Comparison of ENCODE assay signal across 13 cellular contexts in genomic region chr1:27306892-27307850, GRCh38. TPM values are rescaled to one million over a fixed set of nuclear protein-coding genes. Genes with fewer than 3 reads are reported as not detected.
DNase-seq lines count a peak whose midpoint lies in the region; ATAC-seq, FAIRE-seq and TF ChIP-seq lines count a peak whose summit lies in the region.
"Had no signal": no experiment of that assay in that cellular context is flagged by ENCODE, and none has a peak within 500 bp of the region (broad histone marks: within the 10 kb centered on the region; RNA-seq: fewer than 3 reads in every experiment).

No MANE protein-coding gene starts in this region.

- no peaks in the 10 kb centered on the region for H3K9me3 ChIP-seq in mucosa of descending colon
- H3K9me3 ChIP-seq in small intestine (ENCODE audit: control insufficient read depth, low read depth) = no peaks in the 10 kb centered on the region
- H3K9me3 ChIP-seq in MG63 = no peaks in the 10 kb centered on the region

- TF ChIP-seq CTCF in GM06990 (IDR thresholded peaks at IDR 0.05; ENCODE audit: insufficient read depth, low read length, poor library complexity, severe bottlenecking) (peak; percentile 2), mucosa of descending colon (IDR thresholded peaks at IDR 0.05) (no peak)
- TF ChIP-seq CTCF in activated CD8-positive, alpha-beta T cell treated with anti-CD3 and anti-CD28 coated beads for 36 hours (IDR thresholded peaks at IDR 0.05) = no peak

- H3K36me3 ChIP-seq in GM06990 (ENCODE audit: control insufficient read depth, insufficient read depth, low read length) (no peaks in the 10 kb centered on the region), mucosa of descending colon (ENCODE audit: low read depth) (no peaks in the 10 kb centered on the region), small intestine (ENCODE audit: control insufficient read depth in 2 of 2, insufficient read depth in 2 of 2, low read length in 2 of 2) (peaks cover 0 to 6% of the 10 kb centered on the region in 2 donors), MG63 (no peaks in the 10 kb centered on the region)

- no peaks in the 10 kb centered on the region for H3K4me1 ChIP-seq in mucosa of descending colon (ENCODE audit: low read depth)
- no peaks in the 10 kb centered on the region for H3K4me1 ChIP-seq in small intestine (ENCODE audit: control insufficient read depth in 2 of 2, insufficient read depth in 1 of 2, low read depth in 1 of 2, low read length in 1 of 2)

- CTCF ChIA-PET in activated CD8-positive, alpha-beta T cell treated with anti-CD3 and anti-CD28 coated beads for 36 hours (lab: Charles Lee) = interaction anchor here (1.1 to 4.3 kb wide), 7 partner anchors 8 to 297 kb away, joined by 3 to 34 read pairs (median 3); partner anchors contain the start of gene AHDC1

- H3K4me3 Mint-ChIP-seq in activated CD8-positive, alpha-beta T cell treated with anti-CD3 and anti-CD28 coated beads for 36 hours = no peak overlapping the region
- H3K4me3 Mint-ChIP-seq: stimulated activated naive CD8-positive, alpha-beta T cell treated with anti-CD3 and anti-CD28 coated beads, Interleukin-15, Interleukin-2, amounts not matched to agents 100 ng/mL and 50 ng/mL, for 24 hours had no signal

- ATAC-seq in activated CD8-positive, alpha-beta T cell treated with anti-CD3 and anti-CD28 coated beads for 36 hours = peak; percentile 27
- ATAC-seq in mucosa of descending colon (peak; percentile 77), GM19023 (IDR thresholded peaks at IDR 0.05; ENCODE audit: unreplicated experiment) (no peak)

- no peak overlapping the region for H3K27ac ChIP-seq in small intestine (ENCODE audit: low read depth in 1 of 2, low read length in 1 of 2)

- H3K4me1 Mint-ChIP-seq in activated CD8-positive, alpha-beta T cell treated with anti-CD3 and anti-CD28 coated beads for 36 hours (ENCODE audit: low read depth) = no peaks in the 10 kb centered on the region

- intact Hi-C loops in activated CD8-positive, alpha-beta T cell treated with anti-CD3 and anti-CD28 coated beads for 36 hours (cut with micrococcal nuclease) = no loop called here
- intact Hi-C loops in mucosa of descending colon (cut with DNase I, micrococcal nuclease) = no loop called here

- DNase-seq in GM06990 (ENCODE audit: extremely low read depth, insufficient read length) (no peak), NCI-H1092 (lab: John Stamatoyannopoulos, UW) (peak; percentile 84), mucosa of descending colon (peak in 1 of 3 donors; percentile 28), small intestine (no peak), MG63 (no peak), GOT3 (lab: John Stamatoyannopoulos, UW) (no peak)
- DNase-seq in activated CD8-positive, alpha-beta T cell treated with anti-CD3 and anti-CD28 coated beads for 36 hours = no peak
- DNase-seq: erythroblast, NCI-H526 treated with DMSO at 0.1 percent for 48 hours had no signal

- no peak overlapping the region for H3K4me3 ChIP-seq in GM06990 (replicated peaks; ENCODE audit: low read depth, low read length)
- H3K4me3 ChIP-seq in mucosa of descending colon = no peak overlapping the region
- no peak overlapping the region for H3K4me3 ChIP-seq in small intestine (ENCODE audit: low read depth in 1 of 2, low read length in 2 of 2)
- no peak overlapping the region for H3K4me3 ChIP-seq in MG63
- H3K4me3 ChIP-seq: smooth muscle cell had no signal

- no peaks in the 10 kb centered on the region for H3K27me3 ChIP-seq in GM06990 (replicated peaks; ENCODE audit: control insufficient read depth, insufficient read depth, low read length)
- H3K27me3 ChIP-seq in small intestine (ENCODE audit: control insufficient read depth in 2 of 2, insufficient read depth in 2 of 2, low read length in 2 of 2) = no peaks in the 10 kb centered on the region
- no peaks in the 10 kb centered on the region for H3K27me3 ChIP-seq in MG63

- no peak for FAIRE-seq in small intestine (lab: Jason Lieb, UNC)

- 81 to 96% (median 92%) methylated on average over 10 to 11 of the region's 11 CpGs for WGBS in small intestine, 3 donors

- no peaks in the 10 kb centered on the region for H3K36me3 Mint-ChIP-seq in activated CD8-positive, alpha-beta T cell treated with anti-CD3 and anti-CD28 coated beads for 36 hours (ENCODE audit: low read depth)
- H3K36me3 Mint-ChIP-seq: activated naive CD4-positive, alpha-beta T cell treated with anti-CD3 and anti-CD28 coated beads, Interleukin-2, amount 50 U/mL, for 72 hours had no signal

- H3K9me3 Mint-ChIP-seq in activated CD8-positive, alpha-beta T cell treated with anti-CD3 and anti-CD28 coated beads for 36 hours = no peaks in the 10 kb centered on the region
- H3K9me3 Mint-ChIP-seq: activated naive CD4-positive, alpha-beta T cell treated with anti-CD3 and anti-CD28 coated beads, Interleukin-2, amount 50 U/mL, for 72 hours; stimulated activated naive CD8-positive, alpha-beta T cell treated with anti-CD3 and anti-CD28 coated beads, Interleukin-15, Interleukin-2, amounts not matched to agents 100 ng/mL and 50 ng/mL, for 24 hours had no signal

- no peaks in the 10 kb centered on the region for H3K27me3 Mint-ChIP-seq in activated CD8-positive, alpha-beta T cell treated with anti-CD3 and anti-CD28 coated beads for 36 hours
- H3K27me3 Mint-ChIP-seq: stimulated activated naive CD8-positive, alpha-beta T cell treated with anti-CD3 and anti-CD28 coated beads, Interleukin-15, Interleukin-2, amounts not matched to agents 100 ng/mL and 50 ng/mL, for 24 hours had no signal

- POLR2A ChIA-PET in activated CD8-positive, alpha-beta T cell treated with anti-CD3 and anti-CD28 coated beads for 36 hours (lab: Charles Lee) = interaction anchor here (0.6 to 1.4 kb wide), 2 partner anchors 58 to 223 kb away, joined by 3 read pairs; no protein-coding TSS in a partner anchor

- no peak overlapping the region for H3K27ac Mint-ChIP-seq in activated CD8-positive, alpha-beta T cell treated with anti-CD3 and anti-CD28 coated beads for 36 hours
- H3K27ac Mint-ChIP-seq: stimulated activated naive CD8-positive, alpha-beta T cell treated with anti-CD3 and anti-CD28 coated beads, Interleukin-15, Interleukin-2, amounts not matched to agents 100 ng/mL and 50 ng/mL, for 24 hours had no signal

RNA-seq across cellular contexts. Expression of gene TMEM222, which starts 14.8 kb away (rescaled TPM):
- total RNA-seq in activated CD8-positive, alpha-beta T cell treated with anti-CD3 and anti-CD28 coated beads for 36 hours = 10 to 100 TPM; 22.0 to 25.4 TPM
- total RNA-seq in mucosa of descending colon = 10 to 100 TPM; 30.0 to 30.9 (median 30.8) TPM
- polyA plus RNA-seq in small intestine = 10 to 100 TPM; 30.3 to 51.7 (median 32.4) TPM
- 31.8 and 54.2 TPM in 2 replicates for total RNA-seq in MG63 (2014; rRNA removed; shearing (Covaris generic); ENCODE audit: low replicate concordance)

RNA-seq across cellular contexts. Expression of gene SYTL1, which starts 34.7 kb away (rescaled TPM):
- total RNA-seq in activated CD8-positive, alpha-beta T cell treated with anti-CD3 and anti-CD28 coated beads for 36 hours = 10 to 100 TPM; 77.7 to 80.6 TPM
- total RNA-seq in mucosa of descending colon = 1 to 10 TPM; 4.2 to 9.7 (median 8.7) TPM
- polyA plus RNA-seq in small intestine = 1 to 10 TPM; 2.5 to 9.5 (median 5.2) TPM
- total RNA-seq in MG63 (2014; rRNA removed; shearing (Covaris generic); ENCODE audit: low replicate concordance) = not detected in 2 replicates

RNA-seq across cellular contexts. Expression of gene MAP3K6, which starts 59.6 kb away (rescaled TPM):
- 1 to 10 TPM; 8.3 to 9.5 TPM for total RNA-seq in activated CD8-positive, alpha-beta T cell treated with anti-CD3 and anti-CD28 coated beads for 36 hours
- 10 to 100 TPM; 18.5 to 38.5 (median 28.5) TPM for total RNA-seq in mucosa of descending colon
- polyA plus RNA-seq in small intestine = 10 to 100 TPM in 1 of 3 donors, 1 to 10 TPM in 2; 1.6 to 19.4 (median 5.1) TPM
- 11.5 and 26.9 TPM in 2 replicates for total RNA-seq in MG63 (2014; rRNA removed; shearing (Covaris generic); ENCODE audit: low replicate concordance)

Comparison
In these comparisons a context has a peak if more than half of its experiments do, and no peak if none do; other contexts are left out.
1. RNA of gene SYTL1, which starts 34.7 kb away (total RNA-seq): 77.7 to 80.6 TPM in activated CD8-positive, alpha-beta T cell treated with anti-CD3 and anti-CD28 coated beads for 36 hours; 4.2 to 9.7 TPM in mucosa of descending colon and not detected in MG63; every median in the first group is over 4 times any median in the second.